In the genomic region with DNA sequence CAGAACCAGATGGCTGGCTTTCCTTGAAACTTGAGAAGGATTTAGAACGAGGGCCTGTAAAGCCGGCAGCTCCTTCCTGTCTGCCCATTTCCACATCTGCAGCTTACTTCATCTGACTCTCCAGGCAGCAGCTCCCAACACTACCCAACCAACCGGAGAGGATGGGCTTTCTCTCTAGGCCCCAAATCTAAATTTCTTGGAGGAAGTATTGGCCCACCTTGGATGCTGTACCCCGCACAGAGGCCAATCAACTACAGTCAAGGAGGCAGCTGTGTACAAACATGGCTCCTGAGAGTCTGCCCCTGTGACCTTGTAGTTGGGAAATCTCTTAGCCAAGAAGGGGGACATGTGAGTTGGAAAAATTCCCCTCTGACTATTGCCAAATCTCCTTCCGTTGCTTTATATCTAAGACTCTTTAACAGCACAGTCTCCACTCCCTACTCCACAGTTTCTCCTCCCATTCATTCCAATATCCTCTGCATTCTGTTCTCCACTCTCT, we compare ENCODE assay signal across 9 cellular contexts. TPM values are rescaled to one million over a fixed set of nuclear protein-coding genes. Genes with fewer than 3 reads are reported as not detected.
A peak's percentile ranks its signal among the peaks of the same experiment; 100 is the strongest.
DNase-seq lines count a peak whose midpoint lies in the region; ATAC-seq and TF ChIP-seq lines count a peak whose summit lies in the region.
"Had no signal": no experiment of that assay in that cellular context is flagged by ENCODE, and none has a peak within 500 bp of the region (broad histone marks: within the 10 kb centered on the region; RNA-seq: fewer than 3 reads in every experiment).

No MANE protein-coding gene starts in this region.

- H3K27me3 ChIP-seq in GM23338 (ENCODE audit: insufficient read depth), result no peaks in the 10 kb centered on the region
- H3K27me3 ChIP-seq in H7 (ENCODE audit: control insufficient read depth, insufficient read depth, low read length), result no peaks in the 10 kb centered on the region

- H3K36me3 Mint-ChIP-seq in GM23338 (ENCODE audit: low read depth), result no peaks in the 10 kb centered on the region

- no peak for TF ChIP-seq CTCF in GM23338 (conservative IDR thresholded peaks at IDR 0.05; ENCODE audit: low read depth in 2 of 2)

- DNase-seq in GM23338 (ENCODE audit: low spot score) (no peak), NCI-H69 (lab: John Stamatoyannopoulos, UW) (peak; percentile 78), fibroblast of the conjunctiva (ENCODE audit: low read depth) (peak; percentile 75), skeletal muscle cell (ENCODE audit: low read depth) (peak; percentile 70), pons (ENCODE audit: low spot score) (no peak), H7 (no peak)
- DNase-seq: activated B cell treated with CpG ODN at 0.5 μM for 24 hours had no signal

- no peaks in the 10 kb centered on the region for H3K79me2 ChIP-seq in GM23338 (replicated peaks; ENCODE audit: insufficient read depth)

- no peak overlapping the region for H3K27ac ChIP-seq in GM23338 (ENCODE audit: low read depth)

- peak overlapping the region; percentile 85; the same call in 1 of the 2 replicates for H2AFZ ChIP-seq in GM23338

- no peaks in the 10 kb centered on the region for H3K27me3 Mint-ChIP-seq in GM23338 (ENCODE audit: insufficient read depth, low read depth, poor library complexity)
- H3K27me3 Mint-ChIP-seq: activated B cell treated with CpG ODN at 0.5 μM for 24 hours had no signal

- H3K36me3 ChIP-seq in GM23338 (ENCODE audit: insufficient read depth) (no peaks in the 10 kb centered on the region), H7 (replicated peaks; ENCODE audit: control insufficient read depth, insufficient read depth, low read length) (no peaks in the 10 kb centered on the region)

- H3K4me3 ChIP-seq in GM23338 (no peak overlapping the region), skeletal muscle cell (ENCODE audit: low read depth, low read length) (no peak overlapping the region), H7 (ENCODE audit: insufficient read depth, low read depth, low read length) (no peak overlapping the region)

- H3K4me1 Mint-ChIP-seq in GM23338, result peaks cover 21% of the 10 kb centered on the region
- H3K4me1 Mint-ChIP-seq: activated B cell treated with CpG ODN at 0.5 μM for 24 hours had no signal

- ATAC-seq in GM23338 (no peak), GM18909 (IDR thresholded peaks at IDR 0.05; ENCODE audit: poor library complexity, unreplicated experiment) (no peak), HG03469 (IDR thresholded peaks at IDR 0.05; ENCODE audit: unreplicated experiment) (no peak)

- no peaks in the 10 kb centered on the region; the same call in 2 of the 3 replicates for H3K9me3 Mint-ChIP-seq in GM23338
- H3K9me3 Mint-ChIP-seq: activated B cell treated with CpG ODN at 0.5 μM for 24 hours had no signal

- no peaks in the 10 kb centered on the region for H3K4me1 ChIP-seq in GM23338 (ENCODE audit: insufficient read depth)

- H3K27ac Mint-ChIP-seq in GM23338, result no peak overlapping the region
- H3K27ac Mint-ChIP-seq: activated B cell treated with CpG ODN at 0.5 μM for 24 hours had no signal

- no peaks in the 10 kb centered on the region for H4K20me1 ChIP-seq in GM23338 (replicated peaks; ENCODE audit: insufficient read depth)

- no peak overlapping the region for H3K4me3 Mint-ChIP-seq in GM23338
- H3K4me3 Mint-ChIP-seq: activated B cell treated with CpG ODN at 0.5 μM for 24 hours had no signal

- 0 out of 2 replicates have a peak overlapping the region, but pooled peaks have one; percentile 43 for H3K4me2 ChIP-seq in GM23338

- no peaks in the 10 kb centered on the region for H3F3A ChIP-seq in GM23338 (replicated peaks; ENCODE audit: low read depth)

- peaks cover 8% of the 10 kb centered on the region; the same call in 1 of the 2 replicates for H3K9me2 ChIP-seq in GM23338 (ENCODE audit: insufficient read depth)

TF ChIP-seq in GM23338, 12 proteins besides CTCF, POLR2A, EP300 and RAD21 (continues in another document):
- TF ChIP-seq REST (IDR thresholded peaks at IDR 0.05; ENCODE audit: unreplicated experiment) (no peak), ZNF331 (CRISPR knock-in tag; IDR thresholded peaks at IDR 0.05; ENCODE audit: low read depth) (no peak), EZH2phosphoT487 (IDR thresholded peaks at IDR 0.05; ENCODE audit: unreplicated experiment) (no peak), NANOG (IDR thresholded peaks at IDR 0.05; ENCODE audit: borderline replicate concordance) (no peak), JUNB (IDR thresholded peaks at IDR 0.05; ENCODE audit: unreplicated experiment) (no peak)

RNA-seq across cellular contexts. Expression of gene ACAP2, which starts 8.0 kb away (rescaled TPM):
- total RNA-seq in GM23338 (2014; rRNA removed; shearing (Covaris generic)), result 45.6 and 74.6 TPM in 2 replicates
- polyA plus RNA-seq in GM23338 (2016; fragmentation: Nextera tagmentation; extraction: Ambion mirVana), result 102 and 104 TPM in 2 replicates
- total RNA-seq in H7 (2014; rRNA removed; shearing (Covaris generic)), result 27.5 and 45.9 TPM in 2 replicates

Comparison
In these comparisons a context has a peak if more than half of its experiments do, and no peak if none do; other contexts are left out.
1. DNase-seq: peak in NCI-H69 (single experiment), fibroblast of the conjunctiva (single experiment) and skeletal muscle cell (single experiment); none in GM23338 (single experiment), pons (single experiment) and H7 (single experiment).